1 cellular context compared by ENCODE assay signal in genomic region chr7:5223646-5224340, GRCh38.
TF ChIP-seq lines count a peak whose summit lies in the region.

No MANE protein-coding gene starts in this region.

TF ChIP-seq in WTC11, 78 proteins besides CTCF, POLR2A, EP300 and RAD21 (continued from another document):
- no peak for TF ChIP-seq ZNF532 (CRISPR knock-in tag; IDR thresholded peaks at IDR 0.05; ENCODE audit: borderline replicate concordance)
- no peak for TF ChIP-seq HMGA2 (CRISPR knock-in tag; IDR thresholded peaks at IDR 0.05)
- no peak for TF ChIP-seq TEAD1 (CRISPR knock-in tag; IDR thresholded peaks at IDR 0.05)
- TF ChIP-seq NFE2L1 (CRISPR knock-in tag; IDR thresholded peaks at IDR 0.05) = no peak
- no peak for TF ChIP-seq ZNF317 (CRISPR knock-in tag; IDR thresholded peaks at IDR 0.05; ENCODE audit: borderline replicate concordance, low read depth)
